2 cellular contexts compared by ENCODE assay signal in genomic region chr4:152101546-152102183, GRCh38.
A peak's percentile ranks its signal among the peaks of the same experiment; 100 is the strongest.
TF ChIP-seq lines count a peak whose summit lies in the region.

No MANE protein-coding gene starts in this region.

TF ChIP-seq in A549, 52 proteins besides CTCF, POLR2A, EP300 and RAD21:
- TF ChIP-seq HES2 (IDR thresholded peaks at IDR 0.05) (no peak), USF2 (IDR thresholded peaks at IDR 0.05) (no peak), MAX (IDR thresholded peaks at IDR 0.05) (no peak), CBX8 (IDR thresholded peaks at IDR 0.05) (no peak), JUN (IDR thresholded peaks at IDR 0.05) (no peak), HEYL (CRISPR knock-in tag; IDR thresholded peaks at IDR 0.05) (no peak), FOSL2 (IDR thresholded peaks at IDR 0.05) (no peak), FOSL2 (CRISPR knock-in tag; IDR thresholded peaks at IDR 0.05) (no peak), SMC3 (IDR thresholded peaks at IDR 0.05) (no peak), ZSCAN20 (CRISPR knock-in tag; IDR thresholded peaks at IDR 0.05) (no peak), RCOR1 (IDR thresholded peaks at IDR 0.05; ENCODE audit: low read depth, low read length) (no peak), ATOH8 (CRISPR knock-in tag; IDR thresholded peaks at IDR 0.05; ENCODE audit: low read depth) (no peak), CHD4 (IDR thresholded peaks at IDR 0.05; ENCODE audit: borderline replicate concordance) (no peak), NR3C1 (IDR thresholded peaks at IDR 0.05) (no peak)

TF ChIP-seq in IMR-90, 13 proteins besides CTCF, POLR2A, EP300 and RAD21:
- TF ChIP-seq NFE2L2 (IDR thresholded peaks at IDR 0.05; ENCODE audit: low read depth, low read length) (peak; percentile 40; the same call in 1 of the 2 replicates), MAZ (IDR thresholded peaks at IDR 0.05; ENCODE audit: borderline replicate concordance, low read depth, low read length) (no peak), FOS (IDR thresholded peaks at IDR 0.05; ENCODE audit: low read depth, low read length) (no peak), BHLHE40 (IDR thresholded peaks at IDR 0.05; ENCODE audit: low read depth, low read length) (no peak), CHD1 (IDR thresholded peaks at IDR 0.05; ENCODE audit: low read depth, low read length) (no peak)
